In genomic region chr3:33076952-33077351, GRCh38 we compare ENCODE assay signal across 22 cellular contexts.
"Had no signal": no experiment of that assay in that cellular context is flagged by ENCODE, and none has a peak within 500 bp of the region (broad histone marks: within the 10 kb centered on the region; RNA-seq: fewer than 3 reads in every experiment).

No MANE protein-coding gene starts in this region.

- H3K27ac ChIP-seq: Peyer's patch, SJCRH30 had no signal

- H3K4me1 ChIP-seq: Peyer's patch, SJCRH30 had no signal

- H3K9me3 ChIP-seq: Peyer's patch, SJCRH30, SK-N-SH had no signal

- H3K27ac Mint-ChIP-seq: activated B cell treated with CpG ODN at 0.5 μM for 24 hours; activated CD4-positive, alpha-beta memory T cell treated with anti-CD3 and anti-CD28 coated beads for 36 hours; activated CD4-positive, alpha-beta T cell treated with anti-CD3 and anti-CD28 coated beads, Interleukin-2, amount 10 ng/mL, durations not matched to agents 24 days and 14 days had no signal

- DNase-seq: activated B cell treated with CpG ODN at 0.5 μM for 24 hours; activated CD4-positive, alpha-beta memory T cell treated with anti-CD3 and anti-CD28 coated beads for 36 hours; activated CD4-positive, alpha-beta T cell treated with anti-CD3 and anti-CD28 coated beads for 1 hour; activated CD4-positive, alpha-beta T cell treated with anti-CD3 and anti-CD28 coated beads, Interleukin-2, amount 10 ng/mL, durations not matched to agents 24 days and 14 days; activated effector memory CD4-positive, alpha-beta T cell treated with Interleukin-2 at 50 U/mL for 16 hours; activated naive CD4-positive, alpha-beta T cell; activated T-cell treated with anti-CD3 and anti-CD28 coated beads, Interleukin-2, amount 50 U/mL, for 1 hour; aorta; central memory CD4-positive, alpha-beta T cell; KG1; NCI-H1048; NCI-H146; NCI-H187 treated with DMSO at 0.1 percent for 48 hours; NCI-H2081 treated with DMSO at 0.1 percent for 48 hours; NCI-H446; NCI-H524; Peyer's patch; Right ventricle myocardium superior; SJCRH30; SK-N-SH had no signal

- FAIRE-seq: bronchial epithelial cell had no signal

- H3K4me3 ChIP-seq: Peyer's patch, SJCRH30 had no signal

- H3K27me3 ChIP-seq: Peyer's patch, SJCRH30 had no signal

- H3K27me3 Mint-ChIP-seq: activated B cell treated with CpG ODN at 0.5 μM for 24 hours; activated CD4-positive, alpha-beta memory T cell treated with anti-CD3 and anti-CD28 coated beads for 36 hours; activated CD4-positive, alpha-beta T cell treated with anti-CD3 and anti-CD28 coated beads, Interleukin-2, amount 10 ng/mL, durations not matched to agents 24 days and 14 days; activated naive CD4-positive, alpha-beta T cell treated with anti-CD3 and anti-CD28 coated beads, Interleukin-2, amount 50 U/mL, for 24 hours had no signal

- H3K9me2 ChIP-seq: SK-N-SH had no signal

- H3K36me3 ChIP-seq: Peyer's patch, SJCRH30 had no signal

- H3K4me3 Mint-ChIP-seq: activated B cell treated with CpG ODN at 0.5 μM for 24 hours; activated CD4-positive, alpha-beta memory T cell treated with anti-CD3 and anti-CD28 coated beads for 36 hours; activated CD4-positive, alpha-beta T cell treated with anti-CD3 and anti-CD28 coated beads, Interleukin-2, amount 10 ng/mL, durations not matched to agents 24 days and 14 days; activated naive CD4-positive, alpha-beta T cell treated with anti-CD3 and anti-CD28 coated beads, Interleukin-2, amount 50 U/mL, for 24 hours had no signal

- H3K9ac ChIP-seq: SK-N-SH had no signal

- H3K9me3 Mint-ChIP-seq: activated B cell treated with CpG ODN at 0.5 μM for 24 hours; activated CD4-positive, alpha-beta memory T cell treated with anti-CD3 and anti-CD28 coated beads for 36 hours; activated CD4-positive, alpha-beta T cell treated with anti-CD3 and anti-CD28 coated beads, Interleukin-2, amount 10 ng/mL, durations not matched to agents 24 days and 14 days; activated naive CD4-positive, alpha-beta T cell treated with anti-CD3 and anti-CD28 coated beads, Interleukin-2, amount 50 U/mL, for 24 hours had no signal

- H3K4me2 ChIP-seq: SK-N-SH had no signal
